10 cellular contexts compared by ENCODE assay signal in the genomic region with DNA sequence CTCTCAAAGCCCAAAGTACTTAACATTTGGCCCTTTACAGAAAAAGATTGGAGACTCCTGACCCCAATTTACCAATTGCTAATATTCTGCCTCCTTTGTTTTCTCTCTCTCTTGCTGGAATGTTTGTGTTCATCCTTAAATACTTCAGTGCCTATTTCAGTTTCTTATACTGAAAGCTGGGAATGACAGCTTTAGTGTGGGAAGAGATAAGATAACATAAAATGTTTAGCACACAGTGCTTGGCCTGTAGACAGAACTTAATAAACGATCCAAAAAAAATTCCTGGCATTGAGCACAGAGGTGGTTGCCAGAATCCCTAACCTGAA. TPM values are rescaled to one million over a fixed set of nuclear protein-coding genes. Genes with fewer than 3 reads are reported as not detected.
DNase-seq lines count a peak whose midpoint lies in the region; ATAC-seq and TF ChIP-seq lines count a peak whose summit lies in the region.
"Had no signal": no experiment of that assay in that cellular context is flagged by ENCODE, and none has a peak within 500 bp of the region (broad histone marks: within the 10 kb centered on the region; RNA-seq: fewer than 3 reads in every experiment).

No MANE protein-coding gene starts in this region.

- H3K36me3 ChIP-seq in esophagus squamous epithelium (no peaks in the 10 kb centered on the region), uterus (no peaks in the 10 kb centered on the region)
- H3K36me3 ChIP-seq: BLaER1 had no signal

- peak overlapping the region; percentile 51 for H3K27ac Mint-ChIP-seq in activated naive CD4-positive, alpha-beta T cell treated with anti-CD3 and anti-CD28 coated beads, Interleukin-2, amount 50 U/mL, for 24 hours
- H3K27ac Mint-ChIP-seq in nephron (peak overlapping the region; percentile 74 to 87 (median 87)), glutamatergic neuron (ENCODE audit: unreplicated experiment) (no peak overlapping the region)

- no peak for ATAC-seq in HG03520 (IDR thresholded peaks at IDR 0.05; ENCODE audit: unreplicated experiment)

- H3K36me3 Mint-ChIP-seq in activated naive CD4-positive, alpha-beta T cell treated with anti-CD3 and anti-CD28 coated beads, Interleukin-2, amount 50 U/mL, for 24 hours = no peaks in the 10 kb centered on the region
- H3K36me3 Mint-ChIP-seq in nephron (ENCODE audit: low read depth) = no peaks in the 10 kb centered on the region
- no peaks in the 10 kb centered on the region for H3K36me3 Mint-ChIP-seq in glutamatergic neuron (ENCODE audit: unreplicated experiment)

- no peak for TF ChIP-seq CTCF in esophagus squamous epithelium (IDR thresholded peaks at IDR 0.05)
- no peak for TF ChIP-seq CTCF in nephron (IDR thresholded peaks at IDR 0.05; ENCODE audit: unreplicated experiment in 3 of 3)
- TF ChIP-seq CTCF in uterus (IDR thresholded peaks at IDR 0.05) = no peak
- TF ChIP-seq CTCF in glutamatergic neuron (IDR thresholded peaks at IDR 0.05; ENCODE audit: partially characterized antibody, unreplicated experiment) = no peak

- peak overlapping the region in 1 of 4 donors; percentile 19 for H3K4me3 ChIP-seq in esophagus squamous epithelium
- no peak overlapping the region for H3K4me3 ChIP-seq in uterus
- H3K4me3 ChIP-seq: BLaER1 had no signal

- H3K27me3 ChIP-seq in esophagus squamous epithelium (no peaks in the 10 kb centered on the region), uterus (no peaks in the 10 kb centered on the region)

- no peaks in the 10 kb centered on the region for H3K27me3 Mint-ChIP-seq in activated naive CD4-positive, alpha-beta T cell treated with anti-CD3 and anti-CD28 coated beads, Interleukin-2, amount 50 U/mL, for 24 hours
- H3K27me3 Mint-ChIP-seq in nephron (ENCODE audit: low read depth) (peaks cover 19% of the 10 kb centered on the region), glutamatergic neuron (ENCODE audit: unreplicated experiment) (peaks cover 14% of the 10 kb centered on the region)

- WGBS in esophagus squamous epithelium, 2 donors = 0 to 43% methylated on average over 1 of the region's 1 CpG

- H3K4me1 ChIP-seq in esophagus squamous epithelium (peaks cover 33 to 65% (median 35%) of the 10 kb centered on the region in 3 donors), uterus (peaks cover 20 to 22% of the 10 kb centered on the region in 2 donors)

- H3K9me3 ChIP-seq in esophagus squamous epithelium (no peaks in the 10 kb centered on the region), uterus (no peaks in the 10 kb centered on the region)
- H3K9me3 ChIP-seq: BLaER1 had no signal

- intact Hi-C loops in esophagus squamous epithelium (cut with DNase I) = no loop called here
- intact Hi-C loops in uterus (cut with DNase I; ENCODE audit: low total_unique reads) = no loop called here

- H3K4me3 Mint-ChIP-seq in activated naive CD4-positive, alpha-beta T cell treated with anti-CD3 and anti-CD28 coated beads, Interleukin-2, amount 50 U/mL, for 24 hours = no peak overlapping the region
- H3K4me3 Mint-ChIP-seq in nephron (peak overlapping the region in 2 of 3 experiments; percentile 45 to 47), glutamatergic neuron (ENCODE audit: unreplicated experiment) (no peak overlapping the region)

- no peak for DNase-seq in activated naive CD4-positive, alpha-beta T cell treated with Interleukin-2 at 50 U/mL for 16 hours
- DNase-seq in esophagus squamous epithelium (lab: John Stamatoyannopoulos, UW) = no peak
- DNase-seq in uterus = no peak
- DNase-seq in glutamatergic neuron = no peak
- DNase-seq in amygdala (lab: John Stamatoyannopoulos, UW) = no peak
- DNase-seq: NCI-H187 had no signal

- peak overlapping the region; percentile 84 to 93 (median 89) for H3K27ac ChIP-seq in esophagus squamous epithelium
- H3K27ac ChIP-seq in uterus = peak overlapping the region; percentile 96 to 97
- H3K27ac ChIP-seq: BLaER1 had no signal

- no peaks in the 10 kb centered on the region for H3K9me3 Mint-ChIP-seq in activated naive CD4-positive, alpha-beta T cell treated with anti-CD3 and anti-CD28 coated beads, Interleukin-2, amount 50 U/mL, for 24 hours
- H3K9me3 Mint-ChIP-seq in nephron (peaks cover 2% of the 10 kb centered on the region), glutamatergic neuron (ENCODE audit: unreplicated experiment) (no peaks in the 10 kb centered on the region)

- no peak for TF ChIP-seq POLR2A in esophagus squamous epithelium (IDR thresholded peaks at IDR 0.05)
- no peak for TF ChIP-seq POLR2A in uterus (IDR thresholded peaks at IDR 0.05)

- H3K4me1 Mint-ChIP-seq in activated naive CD4-positive, alpha-beta T cell treated with anti-CD3 and anti-CD28 coated beads, Interleukin-2, amount 50 U/mL, for 24 hours = peaks cover 42% of the 10 kb centered on the region
- H3K4me1 Mint-ChIP-seq in nephron (peaks cover 38% of the 10 kb centered on the region), glutamatergic neuron (ENCODE audit: low read depth, unreplicated experiment) (no peaks in the 10 kb centered on the region)

RNA-seq across cellular contexts. Expression of gene PLEKHF1, which starts 3.0 kb away (rescaled TPM):
- total RNA-seq in esophagus squamous epithelium (10 to 100 TPM in 3 of 4 donors, 1 to 10 TPM in 1; 4.3 to 20.8 (median 17.1) TPM), uterus (10 to 100 TPM in 3 of 4 donors, 1 to 10 TPM in 1; 7.4 to 35.9 (median 19.7) TPM), glutamatergic neuron (ENCODE audit: unreplicated experiment) (0.96 TPM)

RNA-seq across cellular contexts. Expression of gene C19orf12, which starts 52.8 kb away (rescaled TPM):
- 10 to 100 TPM; 11.2 to 21.6 (median 18.3) TPM for total RNA-seq in esophagus squamous epithelium
- 10 to 100 TPM in 3 of 4 donors, 1 to 10 TPM in 1; 8.5 to 35.0 (median 31.5) TPM for total RNA-seq in uterus
- 66.7 TPM for total RNA-seq in glutamatergic neuron (ENCODE audit: unreplicated experiment)

RNA-seq across cellular contexts. Expression of gene POP4, which starts 56.2 kb away (rescaled TPM):
- total RNA-seq in esophagus squamous epithelium = 10 to 100 TPM; 46.3 to 56.5 (median 54.8) TPM
- 10 to 100 TPM; 10.3 to 54.0 (median 36.4) TPM for total RNA-seq in uterus
- 37.9 TPM for total RNA-seq in glutamatergic neuron (ENCODE audit: unreplicated experiment)

Comparison
In these comparisons a context has a peak if more than half of its experiments do, and no peak if none do; other contexts are left out.
1. H3K4me3 Mint-ChIP-seq: peak in nephron (2 of 3); none in activated naive CD4-positive, alpha-beta T cell treated with anti-CD3 and anti-CD28 coated beads, Interleukin-2, amount 50 U/mL, for 24 hours (single experiment) and glutamatergic neuron (single experiment).